8 cellular contexts compared by ENCODE assay signal in genomic region chr7:111561659-111561908, GRCh38. TPM values are rescaled to one million over a fixed set of nuclear protein-coding genes. Genes with fewer than 3 reads are reported as not detected.
DNase-seq lines count a peak whose midpoint lies in the region; ATAC-seq and TF ChIP-seq lines count a peak whose summit lies in the region.

No MANE protein-coding gene starts in this region.

- peak overlapping the region; percentile 89 for H3K4me3 ChIP-seq in DOHH2 (ENCODE audit: low read length)
- peak overlapping the region; percentile 88 for H3K4me3 ChIP-seq in OCI-LY3 (ENCODE audit: low read length)
- peak overlapping the region; percentile 81 for H3K4me3 ChIP-seq in endocrine pancreas (ENCODE audit: control insufficient read depth, insufficient read depth, low read length)

- peak overlapping the region; percentile 96 for H3K4me2 ChIP-seq in DOHH2 (ENCODE audit: low read length)
- peak overlapping the region; percentile 90 for H3K4me2 ChIP-seq in OCI-LY3 (ENCODE audit: low read length)

- no peaks in the 10 kb centered on the region for H3K9me3 ChIP-seq in DOHH2 (ENCODE audit: control insufficient read depth, insufficient read depth, low read length)
- H3K9me3 ChIP-seq in OCI-LY3 (ENCODE audit: insufficient read depth, low read length) = no peaks in the 10 kb centered on the region
- no peaks in the 10 kb centered on the region for H3K9me3 ChIP-seq in endocrine pancreas (ENCODE audit: control insufficient read depth, low read length)

- DNase-seq in omental fat pad (ENCODE audit: low spot score) (no peak), cortex of kidney (lab: John Stamatoyannopoulos, UW) (no peak), SW 1271 (lab: John Stamatoyannopoulos, UW) (no peak), GF-D8 (lab: John Stamatoyannopoulos, UW) (no peak), NOMO-1 treated with DMSO at 0.1 percent for 48 hours (lab: John Stamatoyannopoulos, UW; ENCODE audit: unreplicated experiment) (no peak)

- ATAC-seq in omental fat pad (ENCODE audit: low FRiP score) = peak; percentile 13

- peak overlapping the region; percentile 64 for H2AFZ ChIP-seq in OCI-LY3 (ENCODE audit: low read depth, low read length)

- peak overlapping the region; percentile 54 for H3K27ac ChIP-seq in DOHH2 (ENCODE audit: low read depth, low read length)
- H3K27ac ChIP-seq in OCI-LY3 (ENCODE audit: low read length) = peak overlapping the region; percentile 36; the same call in 1 of the 2 replicates

- TF ChIP-seq CTCF in DOHH2 (IDR thresholded peaks at IDR 0.05; ENCODE audit: low read depth, low read length, poor library complexity, severe bottlenecking) (no peak), OCI-LY3 (IDR thresholded peaks at IDR 0.05; ENCODE audit: low read depth, low read length) (no peak), omental fat pad (IDR thresholded peaks at IDR 0.05) (no peak)

- no peaks in the 10 kb centered on the region for H3F3A ChIP-seq in DOHH2 (ENCODE audit: control insufficient read depth, insufficient read depth)

- no peaks in the 10 kb centered on the region for H4K20me1 ChIP-seq in DOHH2 (ENCODE audit: control insufficient read depth, insufficient read depth, low read depth, low read length)
- H4K20me1 ChIP-seq in OCI-LY3 (ENCODE audit: insufficient read depth, low read length) = no peaks in the 10 kb centered on the region

- H3K9ac ChIP-seq in OCI-LY3 (ENCODE audit: low read length) = peak overlapping the region; percentile 80
- H3K9ac ChIP-seq in endocrine pancreas (ENCODE audit: control insufficient read depth, insufficient read depth, low read length) = peak overlapping the region; percentile 96

- peaks cover 44% of the 10 kb centered on the region for H3K36me3 ChIP-seq in DOHH2 (ENCODE audit: control insufficient read depth, low read length)
- H3K36me3 ChIP-seq in OCI-LY3 (replicated peaks; ENCODE audit: low read depth, low read length) = peaks cover 16% of the 10 kb centered on the region
- H3K36me3 ChIP-seq in endocrine pancreas (ENCODE audit: control insufficient read depth, insufficient read depth, low read length) = no peaks in the 10 kb centered on the region

- H3K79me2 ChIP-seq in DOHH2 (ENCODE audit: control insufficient read depth, low read length) (peaks cover 41% of the 10 kb centered on the region), OCI-LY3 (ENCODE audit: low read length) (peaks cover 16% of the 10 kb centered on the region)

- H3K27me3 ChIP-seq in DOHH2 (ENCODE audit: control insufficient read depth, low read length) (no peaks in the 10 kb centered on the region), OCI-LY3 (ENCODE audit: low read depth, low read length) (no peaks in the 10 kb centered on the region), endocrine pancreas (ENCODE audit: control insufficient read depth, insufficient read depth, low read length) (no peaks in the 10 kb centered on the region)

- peaks cover 29% of the 10 kb centered on the region for H3K4me1 ChIP-seq in DOHH2 (ENCODE audit: control insufficient read depth, low read length)
- H3K4me1 ChIP-seq in OCI-LY3 (ENCODE audit: low read length) = peaks cover 13% of the 10 kb centered on the region; the same call in 1 of the 2 replicates
- peaks cover 15% of the 10 kb centered on the region for H3K4me1 ChIP-seq in endocrine pancreas (ENCODE audit: control insufficient read depth, insufficient read depth, low read length)

- H3K9me2 ChIP-seq in DOHH2 (replicated peaks; ENCODE audit: control insufficient read depth, low read length) = no peaks in the 10 kb centered on the region

RNA-seq across cellular contexts. Expression of gene IMMP2L, which starts 0.7 kb away (rescaled TPM):
- 10 to 100 TPM; 12.4 to 31.7 (median 22.8) TPM for total RNA-seq in omental fat pad
